ENCODE assay signal across 1 cellular context in genomic region chr12:113252494-113252893, GRCh38.
TF ChIP-seq lines count a peak whose summit lies in the region.

No MANE protein-coding gene starts in this region.

TF ChIP-seq in HepG2, 621 proteins besides CTCF, POLR2A, EP300 and RAD21:
- TF ChIP-seq EHMT2 (IDR thresholded peaks at IDR 0.05; ENCODE audit: borderline replicate concordance, low read depth, low read length), result no peak
- no peak for TF ChIP-seq ZBTB21 (CRISPR knock-in tag; IDR thresholded peaks at IDR 0.05)
- no peak for TF ChIP-seq ATF7-NPFF (CRISPR knock-in tag; IDR thresholded peaks at IDR 0.05; ENCODE audit: low read depth)
- no peak for TF ChIP-seq ZFX (CRISPR knock-in tag; IDR thresholded peaks at IDR 0.05; ENCODE audit: low read depth)
- no peak for TF ChIP-seq MTA1 (CRISPR knock-in tag; IDR thresholded peaks at IDR 0.05; ENCODE audit: borderline replicate concordance)
- no peak for TF ChIP-seq ZNF616 (CRISPR knock-in tag; IDR thresholded peaks at IDR 0.05; ENCODE audit: low read depth)
- no peak for TF ChIP-seq ZNF343 (CRISPR knock-in tag; IDR thresholded peaks at IDR 0.05)
